13 cellular contexts compared by ENCODE assay signal in genomic region chr6:111147440-111147839, GRCh38.
DNase-seq lines count a peak whose midpoint lies in the region; ATAC-seq, FAIRE-seq and TF ChIP-seq lines count a peak whose summit lies in the region.
"Had no signal": no experiment of that assay in that cellular context is flagged by ENCODE, and none has a peak within 500 bp of the region (broad histone marks: within the 10 kb centered on the region; RNA-seq: fewer than 3 reads in every experiment).

No MANE protein-coding gene starts in this region.

- TF ChIP-seq CTCF in IMR-90 (conservative IDR thresholded peaks at IDR 0.05; ENCODE audit: low read depth, low read length) (no peak), choroid plexus epithelial cell (conservative IDR thresholded peaks at IDR 0.05; ENCODE audit: low read depth, low read length) (no peak), pancreas (IDR thresholded peaks at IDR 0.05) (no peak)

- no peak overlapping the region for H2AK9ac ChIP-seq in IMR-90 (replicated peaks; ENCODE audit: low read depth, low read length, poor library complexity)

- ATAC-seq in IMR-90 (ENCODE audit: low read depth): no peak
- ATAC-seq in pancreas: peak in 3 of 4 donors; percentile 20 to 52 (median 35)
- no peak for ATAC-seq in HG03342 (IDR thresholded peaks at IDR 0.05; ENCODE audit: unreplicated experiment)
- ATAC-seq: CD8-positive, alpha-beta T cell; HCT116 had no signal

- H3K27me3 ChIP-seq in IMR-90 (ENCODE audit: control insufficient read depth, insufficient read depth, low read length) (peaks cover 15% of the 10 kb centered on the region), mesenchymal stem cell (ENCODE audit: control insufficient read depth in 1 of 2, insufficient read depth in 1 of 2, low read length in 2 of 2) (peaks cover 0 to 24% of the 10 kb centered on the region in 2 experiments), pancreas (no peaks in the 10 kb centered on the region)

- no peak overlapping the region for H3K18ac ChIP-seq in IMR-90 (ENCODE audit: low read depth, low read length)
- no peak overlapping the region for H3K18ac ChIP-seq in mesenchymal stem cell (ENCODE audit: low read depth in 1 of 2, low read length in 2 of 2)

- H2AK5ac ChIP-seq in IMR-90 (ENCODE audit: low read depth, low read length) (no peak overlapping the region), mesenchymal stem cell (ENCODE audit: low read length, severe bottlenecking) (no peak overlapping the region)

- H3K9ac ChIP-seq in IMR-90 (ENCODE audit: low read depth, low read length) (no peak overlapping the region), mesenchymal stem cell (ENCODE audit: low read length) (no peak overlapping the region)
- H3K9ac ChIP-seq: GM23248 had no signal

- H3K23ac ChIP-seq in IMR-90 (ENCODE audit: low read depth, low read length): no peak overlapping the region
- H3K23ac ChIP-seq in mesenchymal stem cell (ENCODE audit: low read length in 2 of 2): no peak overlapping the region

- WGBS in IMR-90 (ENCODE audit: extremely low coverage in 2 of 2, insufficient read length in 1 of 2), 2 experiments: no CpG with 5 or more reads among the region's 3 CpGs
- WGBS in mesenchymal stem cell: 92% methylated on average over 1 of the region's 3 CpGs
- 57 to 61% methylated on average over 3 of the region's 3 CpGs for WGBS in pancreas, 2 donors

- CTCF ChIA-PET in IMR-90 (lab: Yijun Ruan, JAX): no interaction called here

- H2BK15ac ChIP-seq in IMR-90 (ENCODE audit: low read depth, low read length): no peak overlapping the region
- H2BK15ac ChIP-seq in mesenchymal stem cell (ENCODE audit: low read depth, poor library complexity, severe bottlenecking): no peak overlapping the region

- H3K79me1 ChIP-seq in IMR-90 (ENCODE audit: low read depth in 1 of 2, low read length in 2 of 2) (no peaks in the 10 kb centered on the region), mesenchymal stem cell (replicated peaks; ENCODE audit: low read length, poor library complexity, severe bottlenecking) (no peaks in the 10 kb centered on the region)

- H4K8ac ChIP-seq in IMR-90 (ENCODE audit: low read depth in 2 of 2, low read length in 2 of 2): no peak overlapping the region
- no peak overlapping the region for H4K8ac ChIP-seq in mesenchymal stem cell (ENCODE audit: low read length)

- H3K4me1 ChIP-seq in IMR-90 (ENCODE audit: control insufficient read depth, insufficient read depth, low read length) (no peaks in the 10 kb centered on the region), mesenchymal stem cell (ENCODE audit: control insufficient read depth, insufficient read depth, low read depth, low read length) (no peaks in the 10 kb centered on the region), pancreas (no peaks in the 10 kb centered on the region)

- H3K4ac ChIP-seq in IMR-90 (ENCODE audit: low read depth, low read length): no peak overlapping the region
- no peak overlapping the region for H3K4ac ChIP-seq in mesenchymal stem cell (ENCODE audit: low read depth in 1 of 2, low read length in 2 of 2)

- H2AFZ ChIP-seq in IMR-90 (replicated peaks; ENCODE audit: low read length, poor library complexity) (no peak overlapping the region), mesenchymal stem cell (ENCODE audit: low read depth, low read length) (no peak overlapping the region)
- H2AFZ ChIP-seq: GM23248 had no signal

- no peak overlapping the region for H3K56ac ChIP-seq in IMR-90 (ENCODE audit: extremely low read depth, insufficient read depth, low read length)

- intact Hi-C loops in IMR-90 (cut with micrococcal nuclease) (no loop called here), pancreas (cut with DNase I) (no loop called here)

- dilution Hi-C loops in IMR-90 (cut with HindIII; ENCODE audit: low sequenced_read_pairs, unreplicated experiment): no loop called here

- H2BK20ac ChIP-seq in IMR-90 (ENCODE audit: low read depth, low read length): no peak overlapping the region

- H2BK5ac ChIP-seq in IMR-90 (ENCODE audit: low read depth, low read length, poor library complexity, severe bottlenecking) (no peak overlapping the region), mesenchymal stem cell (ENCODE audit: low read depth, low read length, poor library complexity, severe bottlenecking) (no peak overlapping the region)

- FAIRE-seq in pancreas (lab: Jason Lieb, UNC) (no peak), urothelium cell line (lab: Jason Lieb, UNC) (no peak)
- FAIRE-seq: D721Med, H54 had no signal

- H3K4me2 ChIP-seq in IMR-90 (ENCODE audit: low read depth, low read length) (no peak overlapping the region), mesenchymal stem cell (ENCODE audit: low read length, poor library complexity, severe bottlenecking) (no peak overlapping the region)

- DNase-seq in IMR-90 (no peak), choroid plexus epithelial cell (ENCODE audit: low read depth) (peak; percentile 2), mesenchymal stem cell (no peak), pancreas (no peak), urothelium cell line (ENCODE audit: low spot score) (no peak)
- DNase-seq in activated CD4-positive, CD25-positive, alpha-beta regulatory T cell treated with anti-CD3 and anti-CD28 coated beads, Interleukin-2, amount 50 U/mL, for 72 hours: no peak
- DNase-seq: CD8-positive, alpha-beta T cell; COR-L47; GM23248 had no signal

- TF ChIP-seq POLR2A in IMR-90 (IDR thresholded peaks at IDR 0.05; ENCODE audit: low read depth, low read length): no peak

- H3K36me3 ChIP-seq in IMR-90 (ENCODE audit: control insufficient read depth, insufficient read depth, low read length) (no peaks in the 10 kb centered on the region), mesenchymal stem cell (ENCODE audit: control insufficient read depth in 1 of 2, insufficient read depth in 2 of 2, low read depth in 1 of 2, low read length in 2 of 2) (no peaks in the 10 kb centered on the region), pancreas (no peaks in the 10 kb centered on the region)

- no peaks in the 10 kb centered on the region for H3K9me1 ChIP-seq in IMR-90 (ENCODE audit: insufficient read depth, low read length)

- no peaks in the 10 kb centered on the region for H3K9me3 ChIP-seq in IMR-90 (ENCODE audit: control insufficient read depth, insufficient read depth, low read length)
- no peaks in the 10 kb centered on the region for H3K9me3 ChIP-seq in mesenchymal stem cell (ENCODE audit: control insufficient read depth, low read length)
- no peaks in the 10 kb centered on the region for H3K9me3 ChIP-seq in pancreas

- H3K27ac ChIP-seq in IMR-90 (ENCODE audit: insufficient read depth, low read length): no peak overlapping the region
- peak overlapping the region; percentile 43 for H3K27ac ChIP-seq in mesenchymal stem cell (ENCODE audit: low read length, poor library complexity, severe bottlenecking)
- H3K27ac ChIP-seq in pancreas: no peak overlapping the region
- H3K27ac ChIP-seq: GM23248 had no signal

- no peak for TF ChIP-seq RAD21 in IMR-90 (IDR thresholded peaks at IDR 0.05; ENCODE audit: low read length)

- BruUV-seq in IMR-90 (replicated peaks; lab: Mats Ljungman, UMichigan): no TSS peak

- H4K5ac ChIP-seq in IMR-90 (ENCODE audit: low read depth, low read length): no peak overlapping the region

- H3K4me3 ChIP-seq in IMR-90 (ENCODE audit: insufficient read depth, low read depth, low read length) (no peak overlapping the region), choroid plexus epithelial cell (ENCODE audit: low read depth, low read length) (no peak overlapping the region), mesenchymal stem cell (ENCODE audit: insufficient read depth in 1 of 2, low read depth in 1 of 2, low read length in 2 of 2) (no peak overlapping the region), pancreas (no peak overlapping the region)
- H3K4me3 ChIP-seq: GM23248 had no signal

- no peaks in the 10 kb centered on the region for H4K20me1 ChIP-seq in IMR-90 (ENCODE audit: insufficient read depth, low read length)

- H3K14ac ChIP-seq in IMR-90 (replicated peaks; ENCODE audit: low read depth, low read length) (no peak overlapping the region), mesenchymal stem cell (ENCODE audit: low read length in 2 of 2) (no peak overlapping the region)

- in situ Hi-C loops in IMR-90 (cut with MboI; ENCODE audit: low sequenced_read_pairs): no loop called here

- H4K91ac ChIP-seq in IMR-90 (ENCODE audit: insufficient read depth, low read depth, low read length): no peak overlapping the region
- no peak overlapping the region for H4K91ac ChIP-seq in mesenchymal stem cell (ENCODE audit: low read length)

- no peak overlapping the region for H2BK12ac ChIP-seq in mesenchymal stem cell (ENCODE audit: low read length in 2 of 2)

- POLR2A ChIA-PET in IMR-90 (lab: Charles Lee; ENCODE audit: unreplicated experiment): no interaction called here

- H2BK120ac ChIP-seq in IMR-90 (ENCODE audit: low read depth, low read length) (no peak overlapping the region), mesenchymal stem cell (ENCODE audit: low read depth, low read length) (no peak overlapping the region)

TF ChIP-seq in IMR-90, 13 proteins besides CTCF, POLR2A, EP300 and RAD21:
- no peak for TF ChIP-seq CHD1 (IDR thresholded peaks at IDR 0.05; ENCODE audit: low read depth, low read length)
- TF ChIP-seq MAFK (IDR thresholded peaks at IDR 0.05; ENCODE audit: low read depth, low read length): peak; percentile 26; the same call in 1 of the 2 replicates

Comparison
In these comparisons a context has a peak if more than half of its experiments do, and no peak if none do; other contexts are left out.
1. ATAC-seq: peak in pancreas (3 of 4); none in IMR-90 (single experiment) and HG03342 (single experiment).